Comparison of ENCODE assay signal across 16 cellular contexts in genomic region chr18:63085611-63086010, GRCh38.
DNase-seq lines count a peak whose midpoint lies in the region; ATAC-seq, FAIRE-seq and TF ChIP-seq lines count a peak whose summit lies in the region.
"Had no signal": no experiment of that assay in that cellular context is flagged by ENCODE, and none has a peak within 500 bp of the region (broad histone marks: within the 10 kb centered on the region; RNA-seq: fewer than 3 reads in every experiment).

No MANE protein-coding gene starts in this region.

- H3K4ac ChIP-seq in H1 (replicated peaks; ENCODE audit: insufficient read length, low read depth, low read length) (no peak overlapping the region), trophoblast cell (ENCODE audit: low read depth, low read length) (no peak overlapping the region)

- no peak overlapping the region for H2BK120ac ChIP-seq in H1 (replicated peaks; ENCODE audit: low read depth, low read length)
- H2BK120ac ChIP-seq in trophoblast cell (ENCODE audit: insufficient read depth, low read length, poor library complexity), result no peak overlapping the region

- TF ChIP-seq CTCF in H1 (IDR thresholded peaks at IDR 0.05; ENCODE audit: control extremely low read depth in 1 of 3, insufficient read depth in 1 of 3, low read depth in 1 of 3, low read length in 3 of 3) (no peak), psoas muscle (IDR thresholded peaks at IDR 0.05) (no peak)

- H4K8ac ChIP-seq in H1 (ENCODE audit: extremely low read depth, insufficient read depth, low read length) (no peak overlapping the region), trophoblast cell (ENCODE audit: low read depth, low read length) (no peak overlapping the region)

- H3K79me2 ChIP-seq in H1 (ENCODE audit: control insufficient read depth in 1 of 2, insufficient read depth in 2 of 2, low read length in 2 of 2), result no peaks in the 10 kb centered on the region
- H3K79me2 ChIP-seq in trophoblast cell (ENCODE audit: control insufficient read depth, insufficient read depth, low read length, poor library complexity), result no peaks in the 10 kb centered on the region

- no peaks in the 10 kb centered on the region for H3K4me1 Mint-ChIP-seq in activated naive CD8-positive, alpha-beta T cell treated with anti-CD3 and anti-CD28 coated beads, Interleukin-2, amount 50 U/mL, for 24 hours
- no peaks in the 10 kb centered on the region for H3K4me1 Mint-ChIP-seq in activated naive CD8-positive, alpha-beta T cell treated with anti-CD3 and anti-CD28 coated beads for 36 hours

- no peak overlapping the region for H2BK5ac ChIP-seq in H1 (ENCODE audit: low read depth, low read length)
- no peak overlapping the region for H2BK5ac ChIP-seq in trophoblast cell (ENCODE audit: low read depth, low read length, poor library complexity)

- no peak overlapping the region for H2BK20ac ChIP-seq in H1 (ENCODE audit: low read length)

- H3K18ac ChIP-seq in H1 (ENCODE audit: extremely low read depth, low read length) (no peak overlapping the region), trophoblast cell (ENCODE audit: low read length) (no peak overlapping the region)

- H3K23ac ChIP-seq in H1 (ENCODE audit: insufficient read length) (no peak overlapping the region), trophoblast cell (ENCODE audit: low read length) (no peak overlapping the region)

- H3K27me3 Mint-ChIP-seq in activated naive CD8-positive, alpha-beta T cell treated with anti-CD3 and anti-CD28 coated beads, Interleukin-2, amount 50 U/mL, for 24 hours, result peaks cover 6% of the 10 kb centered on the region
- no peaks in the 10 kb centered on the region for H3K27me3 Mint-ChIP-seq in activated naive CD8-positive, alpha-beta T cell treated with anti-CD3 and anti-CD28 coated beads for 36 hours

- peak; percentile 46 for ATAC-seq in activated naive CD8-positive, alpha-beta T cell treated with anti-CD3 and anti-CD28 coated beads, Interleukin-2, amount 50 U/mL, for 24 hours
- no peak for ATAC-seq in HG03025 (IDR thresholded peaks at IDR 0.05; ENCODE audit: low FRiP score, unreplicated experiment)
- no peak for ATAC-seq in psoas muscle
- ATAC-seq in HG03175 (IDR thresholded peaks at IDR 0.05; ENCODE audit: unreplicated experiment), result no peak
- ATAC-seq: CD8-positive, alpha-beta T cell had no signal

- H3K14ac ChIP-seq in H1 (ENCODE audit: insufficient read length) (no peak overlapping the region), trophoblast cell (ENCODE audit: low read length) (no peak overlapping the region)

- H4K5ac ChIP-seq in H1 (ENCODE audit: insufficient read length, low read depth, low read length), result no peak overlapping the region

- H3K27ac ChIP-seq in H1 (ENCODE audit: low read depth, low read length), result no peak overlapping the region
- H3K27ac ChIP-seq in trophoblast cell (ENCODE audit: low read depth, low read length), result no peak overlapping the region
- no peak overlapping the region for H3K27ac ChIP-seq in psoas muscle
- H3K27ac ChIP-seq: BLaER1 treated with 17β-estradiol and CSF1 and Interleukin-3, amounts not matched to agents 10 nM and 100 nM had no signal

- H2AK5ac ChIP-seq in H1 (ENCODE audit: low read depth, low read length) (no peak overlapping the region), trophoblast cell (ENCODE audit: low read length) (no peak overlapping the region)

- H2AFZ ChIP-seq in H1 (ENCODE audit: low read length) (0 out of 2 replicates have a peak overlapping the region, but pooled peaks have one; percentile 6), trophoblast cell (ENCODE audit: insufficient read depth, low read length, poor library complexity) (no peak overlapping the region)

- TF ChIP-seq EP300 in H1 (IDR thresholded peaks at IDR 0.05; ENCODE audit: borderline replicate concordance in 1 of 2, low read depth in 2 of 2, low read length in 2 of 2), result no peak

- H3K36me3 ChIP-seq in H1 (ENCODE audit: control insufficient read depth in 2 of 4, insufficient read depth in 4 of 4, low read length in 3 of 4), result no peaks in the 10 kb centered on the region
- no peaks in the 10 kb centered on the region for H3K36me3 ChIP-seq in trophoblast cell (ENCODE audit: control insufficient read depth in 1 of 2, insufficient read depth in 2 of 2, low read length in 2 of 2)
- no peaks in the 10 kb centered on the region for H3K36me3 ChIP-seq in psoas muscle (ENCODE audit: insufficient read depth in 1 of 2, low read depth in 1 of 2)

- TF ChIP-seq RAD21 in H1 (IDR thresholded peaks at IDR 0.05 in 1 of 2, conservative IDR thresholded peaks at IDR 0.05 in 1 of 2; ENCODE audit: low read depth in 2 of 2, low read length in 2 of 2), result no peak

- H3K4me3 Mint-ChIP-seq in activated naive CD8-positive, alpha-beta T cell treated with anti-CD3 and anti-CD28 coated beads, Interleukin-2, amount 50 U/mL, for 24 hours, result no peak overlapping the region
- no peak overlapping the region for H3K4me3 Mint-ChIP-seq in activated naive CD8-positive, alpha-beta T cell treated with anti-CD3 and anti-CD28 coated beads for 36 hours
- H3K4me3 Mint-ChIP-seq: CD8-positive, alpha-beta T cell; H9 had no signal

- H4K91ac ChIP-seq in H1 (replicated peaks; ENCODE audit: insufficient read length, low read length) (no peak overlapping the region), trophoblast cell (ENCODE audit: low read depth, low read length) (no peak overlapping the region)

- H3K79me1 ChIP-seq in H1 (ENCODE audit: low read depth, low read length) (no peaks in the 10 kb centered on the region), trophoblast cell (ENCODE audit: low read length) (peaks cover 15% of the 10 kb centered on the region)

- H3K4me2 ChIP-seq in H1 (ENCODE audit: insufficient read depth in 1 of 2, low read depth in 2 of 2, low read length in 2 of 2), result no peak overlapping the region
- H3K4me2 ChIP-seq in trophoblast cell (ENCODE audit: low read length), result no peak overlapping the region

- H3K4me3 ChIP-seq in H1 (ENCODE audit: extremely low read depth in 1 of 4, insufficient read depth in 2 of 4, low read depth in 3 of 4, low read length in 4 of 4) (no peak overlapping the region), trophoblast cell (ENCODE audit: low read depth, low read length) (no peak overlapping the region), psoas muscle (no peak overlapping the region)
- H3K4me3 ChIP-seq: BLaER1 treated with 17β-estradiol and CSF1 and Interleukin-3, amounts not matched to agents 10 nM and 100 nM had no signal

- H3K56ac ChIP-seq in H1 (replicated peaks; ENCODE audit: insufficient read length, low read depth, low read length), result no peak overlapping the region

- TF ChIP-seq POLR2A in H1 (IDR thresholded peaks at IDR 0.05; ENCODE audit: control extremely low read depth in 1 of 2, low read depth in 2 of 2, low read length in 2 of 2), result no peak

- POLR2A ChIA-PET in H1 (lab: Charles Lee; ENCODE audit: partially characterized antibody), result interaction anchor here (1.3 kb wide), 1 partner anchor 60 kb away, joined by 3 read pairs; no protein-coding TSS in a partner anchor

- intact Hi-C loops in psoas muscle (cut with DNase I), result no loop called here

- H3K4me1 ChIP-seq in H1 (replicated peaks in 1 of 4; ENCODE audit: control insufficient read depth in 3 of 4, insufficient read depth in 4 of 4, low read length in 3 of 4) (peaks cover 0 to 6% (median 2%) of the 10 kb centered on the region in 4 experiments; a peak in 3 of 7 replicates), trophoblast cell (ENCODE audit: control insufficient read depth in 1 of 2, insufficient read depth in 2 of 2, low read length in 2 of 2) (peaks cover 24 to 26% of the 10 kb centered on the region in 2 experiments), psoas muscle (no peaks in the 10 kb centered on the region)

- no peak overlapping the region for H2BK15ac ChIP-seq in H1 (ENCODE audit: low read length)

- DNase-seq in activated naive CD8-positive, alpha-beta T cell treated with anti-CD3 and anti-CD28 coated beads, Interleukin-2, amount 50 U/mL, for 24 hours, result no peak
- DNase-seq in activated naive CD8-positive, alpha-beta T cell treated with anti-CD3 and anti-CD28 coated beads for 36 hours, result no peak
- DNase-seq in H1 (ENCODE audit: low read depth in 1 of 2, low spot score in 2 of 2) (no peak), trophoblast cell (no peak), NCI-H2107 (lab: John Stamatoyannopoulos, UW) (no peak), psoas muscle (no peak)
- DNase-seq: 8988T; Calu3; CD8-positive, alpha-beta T cell; DMS79 treated with DMSO at 0.1 percent for 48 hours; GF-D8; GOT3; H9 had no signal

- no peaks in the 10 kb centered on the region for H3K23me2 ChIP-seq in H1 (ENCODE audit: low read depth, low read length)

- no peaks in the 10 kb centered on the region for H3K9me3 Mint-ChIP-seq in activated naive CD8-positive, alpha-beta T cell treated with anti-CD3 and anti-CD28 coated beads, Interleukin-2, amount 50 U/mL, for 24 hours
- H3K9me3 Mint-ChIP-seq in activated naive CD8-positive, alpha-beta T cell treated with anti-CD3 and anti-CD28 coated beads for 36 hours, result no peaks in the 10 kb centered on the region
- H3K9me3 Mint-ChIP-seq: CD8-positive, alpha-beta T cell; H9 had no signal

- WGBS in H1 (ENCODE audit: extremely low coverage in 1 of 2, insufficient coverage in 1 of 2, insufficient read length in 1 of 2, insufficient replicate concordance in 2 of 2, low coverage in 1 of 2, low lambda C conversion rate in 2 of 2, missing lambda C conversion rate in 1 of 2), 2 experiments, result 90% methylated on average over 5 of the region's 5 CpGs; no CpG with 5 or more reads in 1 of the 2 experiments
- no CpG with 5 or more reads among the region's 5 CpGs for WGBS in trophoblast cell (ENCODE audit: extremely low coverage, insufficient coverage, insufficient read length)
- 89 to 91% (median 90%) methylated on average over 5 of the region's 5 CpGs for WGBS in psoas muscle, 3 donors

- H4K12ac ChIP-seq in trophoblast cell (ENCODE audit: low read depth, low read length), result no peak overlapping the region

- no peaks in the 10 kb centered on the region for H3K27me3 ChIP-seq in H1 (replicated peaks in 1 of 4; ENCODE audit: control insufficient read depth in 3 of 4, extremely low read depth in 1 of 4, insufficient read depth in 3 of 4, low read length in 3 of 4)
- H3K27me3 ChIP-seq in trophoblast cell (ENCODE audit: insufficient read depth, low read length), result no peaks in the 10 kb centered on the region
- H3K27me3 ChIP-seq in psoas muscle (ENCODE audit: insufficient read depth in 3 of 3, low read length in 2 of 3), result no peaks in the 10 kb centered on the region
- H3K27me3 ChIP-seq: BLaER1 treated with 17β-estradiol and CSF1 and Interleukin-3, amounts not matched to agents 10 nM and 100 nM had no signal

- no peak for FAIRE-seq in H1 (lab: Jason Lieb, UNC)

- H3K36me3 Mint-ChIP-seq in activated naive CD8-positive, alpha-beta T cell treated with anti-CD3 and anti-CD28 coated beads, Interleukin-2, amount 50 U/mL, for 24 hours (ENCODE audit: low read depth), result no peaks in the 10 kb centered on the region
- H3K36me3 Mint-ChIP-seq in activated naive CD8-positive, alpha-beta T cell treated with anti-CD3 and anti-CD28 coated beads for 36 hours, result no peaks in the 10 kb centered on the region
- H3K36me3 Mint-ChIP-seq: CD8-positive, alpha-beta T cell had no signal

- H3K9ac ChIP-seq in H1 (replicated peaks in 1 of 4; ENCODE audit: extremely low read depth in 1 of 4, low read depth in 3 of 4, low read length in 3 of 4) (no peak overlapping the region; a peak in 1 of 7 replicates), trophoblast cell (ENCODE audit: low read length) (no peak overlapping the region)
- H3K9ac ChIP-seq: BLaER1 treated with 17β-estradiol and CSF1 and Interleukin-3, amounts not matched to agents 10 nM and 100 nM had no signal

- no peaks in the 10 kb centered on the region for H3K9me3 ChIP-seq in H1 (ENCODE audit: insufficient read depth in 2 of 2, low read depth in 1 of 2, low read length in 1 of 2)
- no peaks in the 10 kb centered on the region for H3K9me3 ChIP-seq in trophoblast cell (ENCODE audit: insufficient read depth, low read depth, low read length)
- no peaks in the 10 kb centered on the region for H3K9me3 ChIP-seq in psoas muscle

- H3K27ac Mint-ChIP-seq in activated naive CD8-positive, alpha-beta T cell treated with anti-CD3 and anti-CD28 coated beads, Interleukin-2, amount 50 U/mL, for 24 hours, result no peak overlapping the region
- H3K27ac Mint-ChIP-seq in activated naive CD8-positive, alpha-beta T cell treated with anti-CD3 and anti-CD28 coated beads for 36 hours, result no peak overlapping the region
- H3K27ac Mint-ChIP-seq: CD8-positive, alpha-beta T cell had no signal

- no peak overlapping the region for H2BK12ac ChIP-seq in H1 (ENCODE audit: low read depth, low read length)
- peak overlapping the region; percentile 79 for H2BK12ac ChIP-seq in trophoblast cell (ENCODE audit: low read length)

- no peaks in the 10 kb centered on the region for H4K20me1 ChIP-seq in H1 (replicated peaks in 1 of 2; ENCODE audit: control insufficient read depth in 1 of 2, insufficient read depth in 2 of 2, low read length in 2 of 2)
- H4K20me1 ChIP-seq: BLaER1 treated with 17β-estradiol and CSF1 and Interleukin-3, amounts not matched to agents 10 nM and 100 nM had no signal

- CTCF ChIA-PET in H1 (lab: Charles Lee; ENCODE audit: partially characterized antibody), result interaction anchor here (0.6 to 1.6 kb wide), 5 partner anchors 10 to 308 kb away, joined by 3 to 4 read pairs (median 3); no protein-coding TSS in a partner anchor
